In the genomic region with DNA sequence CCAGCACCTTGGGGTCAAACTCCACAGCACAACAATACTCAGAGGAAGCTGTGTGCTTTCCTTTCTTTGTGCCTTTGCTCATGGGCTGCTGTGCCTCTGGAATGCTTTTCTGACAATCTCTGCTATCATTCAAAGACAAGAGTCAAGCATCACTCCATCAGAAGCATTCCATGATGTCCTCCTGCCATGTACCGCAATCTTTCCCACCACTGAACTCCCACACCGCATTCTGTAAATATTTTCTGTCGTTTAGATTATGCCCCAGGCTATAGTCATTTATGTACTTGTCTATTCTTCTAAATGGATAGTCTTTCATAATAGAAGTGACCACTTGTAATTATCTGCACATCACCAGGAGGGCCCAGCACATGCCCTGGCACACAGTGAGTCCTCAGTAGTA, we compare ENCODE assay signal across 17 cellular contexts.
DNase-seq lines count a peak whose midpoint lies in the region; FAIRE-seq and TF ChIP-seq lines count a peak whose summit lies in the region.
"Had no signal": no experiment of that assay in that cellular context is flagged by ENCODE, and none has a peak within 500 bp of the region (broad histone marks: within the 10 kb centered on the region; RNA-seq: fewer than 3 reads in every experiment).

No MANE protein-coding gene starts in this region.

- no peak for TF ChIP-seq CTCF in RWPE1 (conservative IDR thresholded peaks at IDR 0.05; ENCODE audit: low read depth)

- FAIRE-seq in GM12891 (lab: Jason Lieb, UNC): no peak
- FAIRE-seq: GM18507 had no signal

- peak; percentile 18 for DNase-seq in COLO829 (ENCODE audit: low spot score)
- peak; percentile 2 for DNase-seq in M059J (ENCODE audit: low read depth)
- peak; percentile 67 for DNase-seq in NCI-H748 (lab: John Stamatoyannopoulos, UW; ENCODE audit: unreplicated experiment)
- DNase-seq in islet precursor cell: peak; percentile 72
- no peak for DNase-seq in activated T-cell treated with anti-CD3 and anti-CD28 coated beads, Interleukin-2, amount 50 U/mL, for 1 hour
- DNase-seq in NK-92 (lab: John Stamatoyannopoulos, UW; ENCODE audit: unreplicated experiment): no peak
- DNase-seq in RWPE1 (ENCODE audit: low spot score): no peak
- DNase-seq in GM12891 (ENCODE audit: insufficient read length, low spot score): no peak
- DNase-seq: 8988T; ACHN; C1 segment of cervical spinal cord; CD4-positive, alpha-beta T cell; DMS79 treated with DMSO at 0.1 percent for 48 hours; GM23248; H7 had no signal

- CTCF ChIA-PET in RWPE1 (lab: Yijun Ruan, JAX): interaction anchor here (0.5 kb wide), 1 partner anchor 957 kb away, joined by 5 read pairs; no protein-coding TSS in a partner anchor

- TF ChIP-seq POLR2A in GM12891 (IDR thresholded peaks at IDR 0.05; ENCODE audit: low read depth, low read length): no peak

- POLR2A ChIA-PET in RWPE1 (lab: Yijun Ruan, JAX; ENCODE audit: low non-redundant PET): no interaction called here

- no peak overlapping the region for H3K27ac ChIP-seq in RWPE1
- H3K27ac ChIP-seq: GM23248, HL-60 had no signal

TF ChIP-seq in GM12891, 5 proteins besides CTCF, POLR2A, EP300 and RAD21:
- TF ChIP-seq POLR2AphosphoS5 (IDR thresholded peaks at IDR 0.05; ENCODE audit: low read depth, low read length) (no peak), SPI1 (IDR thresholded peaks at IDR 0.05; ENCODE audit: low read depth, low read length) (no peak), POU2F2 (IDR thresholded peaks at IDR 0.05; ENCODE audit: low read depth, low read length) (no peak), PAX5 (IDR thresholded peaks at IDR 0.05; ENCODE audit: insufficient read depth, low read length, severe bottlenecking) (no peak), TAF1 (IDR thresholded peaks at IDR 0.05; ENCODE audit: low read depth, low read length) (no peak)

Comparison
In these comparisons a context has a peak if more than half of its experiments do, and no peak if none do; other contexts are left out.
1. DNase-seq: peak in COLO829 (single experiment), M059J (single experiment), NCI-H748 (single experiment) and islet precursor cell (single experiment); none in activated T-cell treated with anti-CD3 and anti-CD28 coated beads, Interleukin-2, amount 50 U/mL, for 1 hour (single experiment), NK-92 (single experiment), RWPE1 (single experiment) and GM12891 (single experiment).